1 cellular context compared by ENCODE assay signal in the genomic region with DNA sequence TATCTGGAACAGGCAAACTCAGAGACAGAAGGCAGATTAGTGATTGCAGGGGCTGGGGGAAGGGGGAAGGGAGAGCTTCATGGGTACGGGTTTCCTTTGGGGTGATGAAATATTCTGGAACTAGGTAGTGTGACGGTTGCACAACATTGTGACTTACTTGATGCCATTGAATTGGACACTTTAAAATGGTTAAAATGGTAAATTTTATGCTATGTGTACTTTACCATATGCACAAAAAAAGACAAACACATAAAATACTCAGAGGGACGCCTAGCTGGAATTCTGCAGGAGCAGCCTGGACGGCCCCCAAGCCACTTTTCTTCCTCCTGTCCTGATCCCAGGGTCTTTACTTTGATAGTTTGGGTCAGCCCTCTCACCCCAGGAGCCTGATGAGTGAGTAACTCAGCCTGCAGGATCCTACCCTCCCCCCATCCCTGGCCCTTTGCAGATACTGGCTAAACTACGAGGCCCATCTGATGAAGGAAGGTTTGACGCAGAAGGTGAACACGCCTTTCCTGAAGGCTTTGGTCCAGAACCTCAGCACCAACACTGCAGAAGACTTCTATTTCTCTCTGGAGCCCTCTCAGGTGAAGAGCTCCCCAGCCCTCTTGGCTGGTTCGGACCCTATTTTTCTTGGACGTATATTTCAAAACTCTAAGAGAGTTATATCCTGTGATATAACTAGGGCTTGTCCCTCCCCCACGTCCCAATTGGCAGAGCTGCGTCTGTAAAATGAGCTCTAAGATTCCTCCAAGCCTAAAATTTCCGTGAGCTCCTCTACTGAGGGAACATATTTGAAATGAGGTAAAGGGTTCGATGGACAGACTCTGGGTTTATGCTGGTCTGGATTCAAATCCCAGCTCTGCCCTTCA.
TF ChIP-seq lines count a peak whose summit lies in the region.

No MANE protein-coding gene starts in this region.

TF ChIP-seq in K562, 482 proteins besides CTCF, POLR2A, EP300 and RAD21 (continued from another document):
- TF ChIP-seq, protein P1, sequence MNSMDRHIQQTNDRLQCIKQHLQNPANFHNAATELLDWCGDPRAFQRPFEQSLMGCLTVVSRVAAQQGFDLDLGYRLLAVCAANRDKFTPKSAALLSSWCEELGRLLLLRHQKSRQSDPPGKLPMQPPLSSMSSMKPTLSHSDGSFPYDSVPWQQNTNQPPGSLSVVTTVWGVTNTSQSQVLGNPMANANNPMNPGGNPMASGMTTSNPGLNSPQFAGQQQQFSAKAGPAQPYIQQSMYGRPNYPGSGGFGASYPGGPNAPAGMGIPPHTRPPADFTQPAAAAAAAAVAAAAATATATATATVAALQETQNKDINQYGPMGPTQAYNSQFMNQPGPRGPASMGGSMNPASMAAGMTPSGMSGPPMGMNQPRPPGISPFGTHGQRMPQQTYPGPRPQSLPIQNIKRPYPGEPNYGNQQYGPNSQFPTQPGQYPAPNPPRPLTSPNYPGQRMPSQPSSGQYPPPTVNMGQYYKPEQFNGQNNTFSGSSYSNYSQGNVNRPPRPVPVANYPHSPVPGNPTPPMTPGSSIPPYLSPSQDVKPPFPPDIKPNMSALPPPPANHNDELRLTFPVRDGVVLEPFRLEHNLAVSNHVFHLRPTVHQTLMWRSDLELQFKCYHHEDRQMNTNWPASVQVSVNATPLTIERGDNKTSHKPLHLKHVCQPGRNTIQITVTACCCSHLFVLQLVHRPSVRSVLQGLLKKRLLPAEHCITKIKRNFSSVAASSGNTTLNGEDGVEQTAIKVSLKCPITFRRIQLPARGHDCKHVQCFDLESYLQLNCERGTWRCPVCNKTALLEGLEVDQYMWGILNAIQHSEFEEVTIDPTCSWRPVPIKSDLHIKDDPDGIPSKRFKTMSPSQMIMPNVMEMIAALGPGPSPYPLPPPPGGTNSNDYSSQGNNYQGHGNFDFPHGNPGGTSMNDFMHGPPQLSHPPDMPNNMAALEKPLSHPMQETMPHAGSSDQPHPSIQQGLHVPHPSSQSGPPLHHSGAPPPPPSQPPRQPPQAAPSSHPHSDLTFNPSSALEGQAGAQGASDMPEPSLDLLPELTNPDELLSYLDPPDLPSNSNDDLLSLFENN (IDR thresholded peaks at IDR 0.05; ENCODE audit: low read depth in 2 of 2, low read length in 2 of 2), result peak in 1 of 2 experiments; percentile 39; a peak in 1 of 4 replicates
- TF ChIP-seq SRSF7 (optimal IDR thresholded peaks at IDR 0.05; ENCODE audit: low read depth, low read length), result no peak
- TF ChIP-seq ZNF184 (CRISPR knock-in tag; IDR thresholded peaks at IDR 0.05), result no peak
- TF ChIP-seq GATA2 (CRISPR knock-in tag; IDR thresholded peaks at IDR 0.05), result peak; percentile 66; the same call in 1 of the 2 replicates
- no peak for TF ChIP-seq ZNF830 (CRISPR knock-in tag; IDR thresholded peaks at IDR 0.05)
- no peak for TF ChIP-seq ZNF778 (CRISPR knock-in tag; IDR thresholded peaks at IDR 0.05)
- no peak for TF ChIP-seq GTF2E2 (tag; IDR thresholded peaks at IDR 0.05)
- no peak for TF ChIP-seq TCF15 (CRISPR knock-in tag; IDR thresholded peaks at IDR 0.05)
